Comparison of ENCODE assay signal across 8 cellular contexts in the genomic region with DNA sequence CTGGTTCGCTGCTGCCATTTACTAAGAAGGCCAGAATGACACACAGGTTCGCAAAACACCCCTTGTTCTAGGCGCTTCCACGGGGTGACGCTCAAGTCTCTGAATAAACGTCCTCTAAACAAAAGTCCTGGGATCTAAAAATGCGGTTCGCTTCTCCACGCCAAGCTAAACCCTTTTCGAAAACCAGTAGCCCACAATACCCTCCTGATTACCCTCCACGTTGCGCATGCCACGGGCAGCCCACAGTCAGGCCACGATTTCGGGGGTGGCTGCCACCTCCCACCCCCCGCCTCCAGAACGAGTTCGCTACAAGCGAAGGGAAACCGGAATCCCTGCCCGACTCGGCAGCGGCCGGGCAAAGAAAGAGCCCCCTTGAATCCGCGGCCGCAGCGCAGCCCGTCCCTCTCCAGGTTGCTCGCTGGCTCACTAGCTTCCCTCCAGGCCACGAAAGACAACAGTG. TPM values are rescaled to one million over a fixed set of nuclear protein-coding genes. Genes with fewer than 3 reads are reported as not detected.
DNase-seq lines count a peak whose midpoint lies in the region; ATAC-seq and TF ChIP-seq lines count a peak whose summit lies in the region.

No MANE protein-coding gene starts in this region.

- peaks cover 12% of the 10 kb centered on the region for H3K4me1 Mint-ChIP-seq in activated naive CD8-positive, alpha-beta T cell (ENCODE audit: low read depth)

- H3K9me3 ChIP-seq in OCI-LY7 (ENCODE audit: low read length) (no peaks in the 10 kb centered on the region), heart right ventricle (peaks cover 0 to 4% (median 0%) of the 10 kb centered on the region in 11 donors)

- H3K27me3 Mint-ChIP-seq in activated naive CD8-positive, alpha-beta T cell: no peaks in the 10 kb centered on the region

- H3K27ac ChIP-seq in OCI-LY7 (ENCODE audit: low read depth, low read length, poor library complexity, severe bottlenecking) (peak overlapping the region; percentile 95), heart right ventricle (peak overlapping the region; percentile 91 to 99 (median 95))

- no TSS peak for BruUV-seq in OCI-LY7 (replicated peaks; lab: Mats Ljungman, UMichigan)

- TF ChIP-seq CTCF in OCI-LY7 (conservative IDR thresholded peaks at IDR 0.05; ENCODE audit: low read length) (peak; percentile 50; the same call in 1 of the 2 replicates), heart right ventricle (IDR thresholded peaks at IDR 0.05) (peak in 4 of 9 donors; percentile 15 to 36 (median 27)), retinal pigment epithelial cell (conservative IDR thresholded peaks at IDR 0.05; ENCODE audit: low read depth, low read length) (peak; percentile 27)

- H3K27me3 ChIP-seq in heart right ventricle: no peaks in the 10 kb centered on the region

- peak; percentile 31 for DNase-seq in NCI-H345 (lab: John Stamatoyannopoulos, UW)
- DNase-seq in NCI-H345 treated with DMSO at 0.1 percent for 48 hours (lab: John Stamatoyannopoulos, UW; ENCODE audit: unreplicated experiment): no peak
- DNase-seq in OCI-LY7 (ENCODE audit: low spot score): peak; percentile 51
- peak; percentile 5 to 12 for DNase-seq in heart right ventricle
- DNase-seq in retinal pigment epithelial cell (ENCODE audit: low read depth): no peak
- DNase-seq in SKM-1 treated with dmso at 0.1 percent for 144 hours (lab: John Stamatoyannopoulos, UW; ENCODE audit: unreplicated experiment): no peak

- H3K36me3 ChIP-seq in OCI-LY7 (ENCODE audit: insufficient read depth, low read length): peaks cover 51% of the 10 kb centered on the region
- peaks cover 0 to 37% (median 0%) of the 10 kb centered on the region in 9 donors for H3K36me3 ChIP-seq in heart right ventricle

- H3K4me3 ChIP-seq in OCI-LY7 (ENCODE audit: low read depth, low read length, poor library complexity, severe bottlenecking) (peak overlapping the region; percentile 99), heart right ventricle (peak overlapping the region; percentile 50 to 84 (median 76)), retinal pigment epithelial cell (ENCODE audit: low read length) (peak overlapping the region; percentile 86)

- no peaks in the 10 kb centered on the region for H3K9me3 Mint-ChIP-seq in activated naive CD8-positive, alpha-beta T cell (ENCODE audit: low read depth)

- H3K4me2 ChIP-seq in OCI-LY7 (ENCODE audit: low read length): peak overlapping the region; percentile 97

- CTCF ChIA-PET in OCI-LY7 (lab: Charles Lee; ENCODE audit: unreplicated experiment): interaction anchor here (1.1 kb wide), 1 partner anchor 16 kb away, joined by 3 read pairs; no protein-coding TSS in a partner anchor

- H2AFZ ChIP-seq in OCI-LY7 (ENCODE audit: low read length): no peak overlapping the region

- peak overlapping the region; percentile 97 for H3K27ac Mint-ChIP-seq in activated naive CD8-positive, alpha-beta T cell

- no peaks in the 10 kb centered on the region for H3K9me2 ChIP-seq in OCI-LY7 (ENCODE audit: insufficient read depth, low read length)

- H3K4me1 ChIP-seq in OCI-LY7 (ENCODE audit: insufficient read depth, low read length, poor library complexity, severe bottlenecking): peaks cover 33% of the 10 kb centered on the region
- peaks cover 0 to 42% (median 36%) of the 10 kb centered on the region in 9 donors for H3K4me1 ChIP-seq in heart right ventricle

- peaks cover 65% of the 10 kb centered on the region for H3K79me2 ChIP-seq in OCI-LY7 (ENCODE audit: insufficient read depth, low read depth, low read length)

- WGBS in heart right ventricle, 2 donors: 0 to 1% methylated on average over 31 of the region's 31 CpGs

- H4K20me1 ChIP-seq in OCI-LY7 (ENCODE audit: insufficient read depth, low read length): peaks cover 11% of the 10 kb centered on the region

- intact Hi-C loops in OCI-LY7 (cut with micrococcal nuclease; ENCODE audit: unreplicated experiment) (loop anchor here (1.0 to 5.0 kb wide), 3 partner anchors 61 to 90 kb away; a partner anchor contains a TSS), heart right ventricle (cut with DNase I) (loop anchor here in 5 of 10 donors (1.0 to 10.0 kb wide), 5 partner anchors 54 to 84 kb away; a partner anchor contains a TSS)

- no peaks in the 10 kb centered on the region for H3K36me3 Mint-ChIP-seq in activated naive CD8-positive, alpha-beta T cell

- ATAC-seq in HG02885 (IDR thresholded peaks at IDR 0.05; ENCODE audit: poor library complexity, unreplicated experiment) (peak; percentile 23), heart right ventricle (peak; percentile 30 to 59 (median 44))

- H3K4me3 Mint-ChIP-seq in activated naive CD8-positive, alpha-beta T cell: peak overlapping the region; percentile 95

- POLR2A ChIA-PET in OCI-LY7 (lab: Charles Lee): interaction anchor here (0.9 to 2.1 kb wide), 12 partner anchors 9 to 220 kb away, joined by 3 to 7 read pairs (median 4); a partner anchor contains a TSS

RNA-seq across cellular contexts. Expression of a gene that starts 0.4 kb away (rescaled TPM):
- 1,897 and 2,118 TPM in 2 replicates for total RNA-seq in OCI-LY7 (2014; rRNA removed; shearing (Covaris generic))
- 2,029 and 2,070 TPM in 2 replicates for total RNA-seq in OCI-LY7 (2022)
- total RNA-seq in heart right ventricle: 1,000 to 10,000 TPM; 1,035 to 1,338 (median 1,072) TPM
- 1,000 to 10,000 TPM; 1,899 to 6,428 TPM for polyA plus RNA-seq in heart right ventricle

RNA-seq across cellular contexts. Expression of a gene that starts 32.6 kb away (rescaled TPM):
- total RNA-seq in OCI-LY7 (2014; rRNA removed; shearing (Covaris generic)): not detected in 2 replicates
- total RNA-seq in OCI-LY7 (2022): 0.29 and 0.55 TPM in 2 replicates
- total RNA-seq in heart right ventricle: 1 to 10 TPM in 1 of 10 donors, under 1 TPM in 3, not detected in 6; 0.35 to 1.7 (median 0.36) TPM
- under 1 TPM in 1 of 2 donors, not detected in 1; 0.12 TPM for polyA plus RNA-seq in heart right ventricle

Comparison
In these comparisons a context has a peak if more than half of its experiments do, and no peak if none do; other contexts are left out.
1. DNase-seq: peak in NCI-H345 (single experiment), OCI-LY7 (single experiment) and heart right ventricle (2 of 2); none in NCI-H345 treated with DMSO at 0.1 percent for 48 hours (single experiment), retinal pigment epithelial cell (single experiment) and SKM-1 treated with dmso at 0.1 percent for 144 hours (single experiment).
2. Peak in every context shown above with its lines, with median percentiles within 50 percentile points of each other: H3K4me3 ChIP-seq.